In genomic region chr17:47311420-47311819, GRCh38 we compare ENCODE assay signal across 22 cellular contexts. TPM values are rescaled to one million over a fixed set of nuclear protein-coding genes. Genes with fewer than 3 reads are reported as not detected.
"Had no signal": no experiment of that assay in that cellular context is flagged by ENCODE, and none has a peak within 500 bp of the region (broad histone marks: within the 10 kb centered on the region; RNA-seq: fewer than 3 reads in every experiment).

No MANE protein-coding gene starts in this region.

- H3K4me3 ChIP-seq: hepatocyte, left ventricle myocardium inferior, lung, ovary, right atrium auricular region, skin epidermis, suprapubic skin, transverse colon, upper lobe of right lung had no signal

- H3K27ac ChIP-seq: hepatocyte, left ventricle myocardium inferior, ovary, right atrium auricular region, skin epidermis, suprapubic skin, upper lobe of right lung had no signal

- H3K27me3 ChIP-seq: hepatocyte, ovary, right atrium auricular region, suprapubic skin, transverse colon, upper lobe of right lung had no signal

- H3K9me3 ChIP-seq: left ventricle myocardium inferior, ovary, right atrium auricular region, suprapubic skin, transverse colon, upper lobe of right lung had no signal

- H3K9me3 Mint-ChIP-seq: mesothelial cell of epicardium; naive B cell; natural killer cell; stimulated activated naive CD8-positive, alpha-beta T cell treated with anti-CD3 and anti-CD28 coated beads, Interleukin-15, Interleukin-2, amounts not matched to agents 100 ng/mL and 50 ng/mL, for 24 hours had no signal

- DNase-seq: islet precursor cell; left ventricle myocardium inferior; mesendoderm; naive B cell; natural killer cell; ovary; stimulated activated CD4-positive, alpha-beta T cell treated with anti-CD3 and anti-CD28 coated beads, Interleukin-12 subunit alpha, Interleukin-12 subunit beta, amount 100 ng/mL, for 4 hours; stimulated activated CD4-positive, alpha-beta T cell treated with anti-CD3 and anti-CD28 coated beads, Interleukin-15, amount 100 ng/mL, for 24 hours; stimulated activated CD4-positive, alpha-beta T cell treated with anti-CD3 and anti-CD28 coated beads, Interleukin-2, amount 100 ng/mL, for 24 hours; stimulated activated CD4-positive, alpha-beta T cell treated with anti-CD3 and anti-CD28 coated beads, Interleukin-4, amount 100 ng/mL, for 1 hour; stimulated activated naive CD4-positive, alpha-beta T cell; transverse colon; upper lobe of right lung had no signal

- ATAC-seq: natural killer cell, sciatic nerve, upper lobe of right lung had no signal

- H3K36me3 Mint-ChIP-seq: mesothelial cell of epicardium, naive B cell, natural killer cell had no signal

- H3K36me3 ChIP-seq: ovary, transverse colon, upper lobe of right lung had no signal

- H3K4me3 Mint-ChIP-seq: mesothelial cell of epicardium; naive B cell; natural killer cell; stimulated activated naive CD8-positive, alpha-beta T cell treated with anti-CD3 and anti-CD28 coated beads, Interleukin-15, Interleukin-2, amounts not matched to agents 100 ng/mL and 50 ng/mL, for 24 hours had no signal

- H3K27ac Mint-ChIP-seq: mesothelial cell of epicardium; natural killer cell; progenitor cell of endocrine pancreas; stimulated activated naive CD8-positive, alpha-beta T cell treated with anti-CD3 and anti-CD28 coated beads, Interleukin-15, Interleukin-2, amounts not matched to agents 100 ng/mL and 50 ng/mL, for 24 hours had no signal

- H3K4me1 Mint-ChIP-seq: natural killer cell had no signal

RNA-seq across cellular contexts. Expression of gene ITGB3, which starts 57.8 kb away (rescaled TPM):
- total RNA-seq: progenitor cell of endocrine pancreas had no signal
